28 cellular contexts compared by ENCODE assay signal in the genomic region with DNA sequence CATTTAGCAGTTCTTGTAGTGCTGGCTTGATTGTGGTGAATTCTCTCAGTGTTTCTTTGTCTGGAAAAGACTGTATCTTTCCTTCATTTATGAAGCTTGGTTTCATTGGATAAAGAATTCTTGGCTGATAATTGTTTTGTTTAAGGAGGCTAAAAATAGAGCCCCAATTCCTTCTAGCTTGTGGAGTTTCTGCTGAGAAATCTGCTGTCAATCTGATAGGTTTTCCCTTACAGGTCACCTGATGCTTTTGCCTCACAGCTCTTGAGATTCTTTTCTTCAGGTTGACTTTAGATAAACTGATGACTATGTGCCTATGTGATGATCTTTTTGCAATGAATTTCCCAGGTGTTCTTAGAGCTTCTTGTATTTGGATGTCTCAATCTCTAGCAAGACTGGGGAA.
"Had no signal": no experiment of that assay in that cellular context is flagged by ENCODE, and none has a peak within 500 bp of the region (broad histone marks: within the 10 kb centered on the region; RNA-seq: fewer than 3 reads in every experiment).

No MANE protein-coding gene starts in this region.

- H3K36me3 ChIP-seq: stomach, suprapubic skin, thoracic aorta, thyroid gland, tibial artery, tibial nerve, transverse colon, upper lobe of left lung, upper lobe of right lung, uterus, vagina had no signal

- H3K9me3 ChIP-seq: suprapubic skin, testis, thoracic aorta, thyroid gland, upper lobe of left lung, upper lobe of right lung, uterus, vagina had no signal

- H3K4me1 Mint-ChIP-seq: stimulated activated effector memory CD8-positive, alpha-beta T cell treated with anti-CD3 and anti-CD28 coated beads, Interleukin-12 subunit alpha, Interleukin-12 subunit beta, amount 100 ng/mL, for 72 hours; stimulated activated memory B cell treated with anti-CD40 and anti-IgM and Interleukin-4, amounts not matched to agents 10 μg/mL and 1 μg/mL and 100 μg/mL, for 72 hours; stimulated activated naive B cell treated with anti-CD40 and anti-IgM and Interleukin-4, amounts not matched to agents 10 μg/mL and 1 μg/mL and 100 μg/mL, for 72 hours; stimulated activated naive CD8-positive, alpha-beta T cell treated with anti-CD3 and anti-CD28 coated beads, Interleukin-15, amount 100 ng/mL, for 72 hours had no signal

- H3K27me3 ChIP-seq: stomach, suprapubic skin, testis, thyroid gland, tibial artery, tibial nerve, transverse colon, upper lobe of left lung, upper lobe of right lung, uterus, vagina had no signal

- H3K27ac ChIP-seq: stomach, suprapubic skin, testis, thoracic aorta, thyroid gland, tibial artery, tibial nerve, transverse colon, upper lobe of left lung, upper lobe of right lung, uterus, vagina had no signal

- H3K4me1 ChIP-seq: testis, thyroid gland, tibial nerve, transverse colon, upper lobe of left lung, upper lobe of right lung, uterus, vagina had no signal

- H3K27ac Mint-ChIP-seq: stimulated activated effector memory CD8-positive, alpha-beta T cell treated with anti-CD3 and anti-CD28 coated beads, Interleukin-12 subunit alpha, Interleukin-12 subunit beta, amount 100 ng/mL, for 72 hours; stimulated activated memory B cell treated with anti-CD40 and anti-IgM and Interleukin-4, amounts not matched to agents 10 μg/mL and 1 μg/mL and 100 μg/mL, for 72 hours; stimulated activated naive B cell treated with anti-CD40 and anti-IgM and Interleukin-4, amounts not matched to agents 10 μg/mL and 1 μg/mL and 100 μg/mL, for 72 hours; stimulated activated naive CD8-positive, alpha-beta T cell treated with anti-CD3 and anti-CD28 coated beads, Interleukin-15, amount 100 ng/mL, for 72 hours; stimulated activated naive CD8-positive, alpha-beta T cell treated with anti-CD3 and anti-CD28 coated beads, Interleukin-15, Interleukin-2, amounts not matched to agents 100 ng/mL and 50 ng/mL, for 24 hours; type B pancreatic cell had no signal

- ATAC-seq: stimulated activated effector memory CD8-positive, alpha-beta T cell treated with anti-CD3 and anti-CD28 coated beads, Interleukin-12 subunit alpha, Interleukin-12 subunit beta, amount 100 ng/mL, for 72 hours; stimulated activated memory B cell treated with anti-CD40 and anti-IgM and Interleukin-4, amounts not matched to agents 10 μg/mL and 1 μg/mL and 100 μg/mL, for 72 hours; stimulated activated naive B cell treated with anti-CD40 and anti-IgM and Interleukin-4, amounts not matched to agents 10 μg/mL and 1 μg/mL and 100 μg/mL, for 72 hours; stimulated activated naive CD8-positive, alpha-beta T cell treated with anti-CD3 and anti-CD28 coated beads, Interleukin-15, amount 100 ng/mL, for 72 hours; stimulated activated naive CD8-positive, alpha-beta T cell treated with anti-CD3 and anti-CD28 coated beads, Interleukin-15, Interleukin-2, amounts not matched to agents 100 U/mL and 50 U/mL, for 24 hours; upper lobe of right lung had no signal

- H3K4me3 ChIP-seq: stomach, suprapubic skin, testis, thoracic aorta, thyroid gland, tibial artery, tibial nerve, transverse colon, upper lobe of left lung, upper lobe of right lung, uterus, vagina had no signal

- DNase-seq: stimulated activated CD4-positive, alpha-beta T cell treated with anti-CD3 and anti-CD28 coated beads, Interleukin-2, amount 100 ng/mL, for 48 hours; stimulated activated CD4-positive, alpha-beta T cell treated with anti-CD3 and anti-CD28 coated beads, Interleukin-4, amount 100 ng/mL, for 1 hour; stimulated activated CD4-positive, alpha-beta T cell treated with anti-CD3 and anti-CD28 coated beads, Interleukin-4, amount 100 ng/mL, for 24 hours; stimulated activated CD4-positive, alpha-beta T cell treated with anti-CD3 and anti-CD28 coated beads, Interleukin-4, amount 100 ng/mL, for 4 hours; stimulated activated CD8-positive, alpha-beta memory T cell treated with anti-CD3 and anti-CD28 coated beads, Interleukin-4, amount 100 ng/mL, for 48 hours; stimulated activated naive B cell treated with anti-CD40 and anti-IgM and Interleukin-4, amounts not matched to agents 10 μg/mL and 1 μg/mL and 100 μg/mL, for 72 hours; stimulated activated naive CD4-positive, alpha-beta T cell; stimulated activated naive CD4-positive, alpha-beta T cell treated with Interleukin-2 at 50 U/mL for 16 hours; stimulated activated naive CD8-positive, alpha-beta T cell treated with anti-CD3 and anti-CD28 coated beads, Interleukin-15, amount 100 ng/mL, for 72 hours; stimulated activated naive CD8-positive, alpha-beta T cell treated with anti-CD3 and anti-CD28 coated beads, Interleukin-15, Interleukin-2, amounts not matched to agents 100 U/mL and 50 U/mL, for 24 hours; stomach; substantia nigra; testis; thyroid gland; tibial artery; transverse colon; trophoblast cell; upper lobe of left lung; upper lobe of right lung; uterus had no signal

- H3K4me3 Mint-ChIP-seq: stimulated activated effector memory CD8-positive, alpha-beta T cell treated with anti-CD3 and anti-CD28 coated beads, Interleukin-12 subunit alpha, Interleukin-12 subunit beta, amount 100 ng/mL, for 72 hours; stimulated activated memory B cell treated with anti-CD40 and anti-IgM and Interleukin-4, amounts not matched to agents 10 μg/mL and 1 μg/mL and 100 μg/mL, for 72 hours; stimulated activated naive B cell treated with anti-CD40 and anti-IgM and Interleukin-4, amounts not matched to agents 10 μg/mL and 1 μg/mL and 100 μg/mL, for 72 hours; stimulated activated naive CD8-positive, alpha-beta T cell treated with anti-CD3 and anti-CD28 coated beads, Interleukin-15, amount 100 ng/mL, for 72 hours; stimulated activated naive CD8-positive, alpha-beta T cell treated with anti-CD3 and anti-CD28 coated beads, Interleukin-15, Interleukin-2, amounts not matched to agents 100 ng/mL and 50 ng/mL, for 24 hours; type B pancreatic cell had no signal

- H3K36me3 Mint-ChIP-seq: stimulated activated effector memory CD8-positive, alpha-beta T cell treated with anti-CD3 and anti-CD28 coated beads, Interleukin-12 subunit alpha, Interleukin-12 subunit beta, amount 100 ng/mL, for 72 hours; stimulated activated memory B cell treated with anti-CD40 and anti-IgM and Interleukin-4, amounts not matched to agents 10 μg/mL and 1 μg/mL and 100 μg/mL, for 72 hours; stimulated activated naive B cell treated with anti-CD40 and anti-IgM and Interleukin-4, amounts not matched to agents 10 μg/mL and 1 μg/mL and 100 μg/mL, for 72 hours; type B pancreatic cell had no signal

- H3K27me3 Mint-ChIP-seq: stimulated activated memory B cell treated with anti-CD40 and anti-IgM and Interleukin-4, amounts not matched to agents 10 μg/mL and 1 μg/mL and 100 μg/mL, for 72 hours; stimulated activated naive B cell treated with anti-CD40 and anti-IgM and Interleukin-4, amounts not matched to agents 10 μg/mL and 1 μg/mL and 100 μg/mL, for 72 hours; stimulated activated naive CD8-positive, alpha-beta T cell treated with anti-CD3 and anti-CD28 coated beads, Interleukin-15, amount 100 ng/mL, for 72 hours; stimulated activated naive CD8-positive, alpha-beta T cell treated with anti-CD3 and anti-CD28 coated beads, Interleukin-15, Interleukin-2, amounts not matched to agents 100 ng/mL and 50 ng/mL, for 24 hours; type B pancreatic cell had no signal
